Comparison of ENCODE assay signal across 8 cellular contexts in genomic region chr13:44815507-44816074, GRCh38.
DNase-seq lines count a peak whose midpoint lies in the region; ATAC-seq and TF ChIP-seq lines count a peak whose summit lies in the region.

No MANE protein-coding gene starts in this region.

- no peak for TF ChIP-seq CTCF in WTC11 (IDR thresholded peaks at IDR 0.05)

- peak; percentile 66 for ATAC-seq in WTC11
- no peak for ATAC-seq in HG02973 (IDR thresholded peaks at IDR 0.05; ENCODE audit: unreplicated experiment)

- no peaks in the 10 kb centered on the region for H3K36me3 Mint-ChIP-seq in activated naive CD4-positive, alpha-beta T cell treated with anti-CD3 and anti-CD28 coated beads for 36 hours (ENCODE audit: low read depth)
- H3K36me3 Mint-ChIP-seq in activated naive CD4-positive, alpha-beta T cell treated with anti-CD3 and anti-CD28 coated beads, Interleukin-2, amount 10 ng/mL, durations not matched to agents 7 days and 5 days = no peaks in the 10 kb centered on the region
- no peaks in the 10 kb centered on the region for H3K36me3 Mint-ChIP-seq in WTC11

- CTCF ChIA-PET in activated naive CD4-positive, alpha-beta T cell treated with anti-CD3 and anti-CD28 coated beads for 36 hours (lab: Charles Lee) = interaction anchor here (0.6 kb wide), 1 partner anchor 326 kb away, joined by 5 read pairs; no protein-coding TSS in a partner anchor
- CTCF ChIA-PET in activated naive CD4-positive, alpha-beta T cell treated with anti-CD3 and anti-CD28 coated beads, Interleukin-2, amount 10 ng/mL, durations not matched to agents 7 days and 5 days (lab: Charles Lee) = interaction anchor here (1.3 kb wide), 1 partner anchor 332 kb away, joined by 4 read pairs; no protein-coding TSS in a partner anchor
- CTCF ChIA-PET in WTC11 (lab: Charles Lee) = interaction anchor here (1.1 to 1.7 kb wide), 2 partner anchors 77 to 331 kb away, joined by 3 to 4 read pairs; no protein-coding TSS in a partner anchor

- H3K4me3 Mint-ChIP-seq in activated naive CD4-positive, alpha-beta T cell treated with anti-CD3 and anti-CD28 coated beads for 36 hours = no peak overlapping the region
- H3K4me3 Mint-ChIP-seq in activated naive CD4-positive, alpha-beta T cell treated with anti-CD3 and anti-CD28 coated beads, Interleukin-2, amount 10 ng/mL, durations not matched to agents 7 days and 5 days = no peak overlapping the region
- no peak overlapping the region for H3K4me3 Mint-ChIP-seq in WTC11

- peaks cover 20% of the 10 kb centered on the region for H3K4me1 Mint-ChIP-seq in activated naive CD4-positive, alpha-beta T cell treated with anti-CD3 and anti-CD28 coated beads for 36 hours (ENCODE audit: low read depth)
- peaks cover 3% of the 10 kb centered on the region for H3K4me1 Mint-ChIP-seq in activated naive CD4-positive, alpha-beta T cell treated with anti-CD3 and anti-CD28 coated beads, Interleukin-2, amount 10 ng/mL, durations not matched to agents 7 days and 5 days
- H3K4me1 Mint-ChIP-seq in WTC11 = peaks cover 33% of the 10 kb centered on the region

- peaks cover 17% of the 10 kb centered on the region for H3K27me3 Mint-ChIP-seq in activated naive CD4-positive, alpha-beta T cell treated with anti-CD3 and anti-CD28 coated beads for 36 hours (ENCODE audit: low read depth)
- peaks cover 7% of the 10 kb centered on the region for H3K27me3 Mint-ChIP-seq in activated naive CD4-positive, alpha-beta T cell treated with anti-CD3 and anti-CD28 coated beads, Interleukin-2, amount 10 ng/mL, durations not matched to agents 7 days and 5 days
- H3K27me3 Mint-ChIP-seq in WTC11 (ENCODE audit: low read depth) = no peaks in the 10 kb centered on the region

- peak; percentile 66 for DNase-seq in activated naive CD4-positive, alpha-beta T cell treated with anti-CD3 and anti-CD28 coated beads for 36 hours
- no peak for DNase-seq in activated naive CD4-positive, alpha-beta T cell treated with anti-CD3 and anti-CD28 coated beads, Interleukin-2, amount 10 ng/mL, durations not matched to agents 7 days and 5 days
- DNase-seq in WTC11 (ENCODE audit: low spot score) = no peak
- peak; percentile 57 for DNase-seq in iPS-NIHi7 (ENCODE audit: extremely low spot score)
- DNase-seq in ureter (ENCODE audit: low spot score) = peak; percentile 67
- DNase-seq in NCI-H2029 treated with DMSO at 0.1 percent for 48 hours (lab: John Stamatoyannopoulos, UW) = no peak
- no peak for DNase-seq in DMS79 (lab: John Stamatoyannopoulos, UW)

- POLR2A ChIA-PET in WTC11 (lab: Charles Lee) = no interaction called here

- no peaks in the 10 kb centered on the region for H3K9me3 Mint-ChIP-seq in activated naive CD4-positive, alpha-beta T cell treated with anti-CD3 and anti-CD28 coated beads for 36 hours
- H3K9me3 Mint-ChIP-seq in activated naive CD4-positive, alpha-beta T cell treated with anti-CD3 and anti-CD28 coated beads, Interleukin-2, amount 10 ng/mL, durations not matched to agents 7 days and 5 days = no peaks in the 10 kb centered on the region
- H3K9me3 Mint-ChIP-seq in WTC11 = no peaks in the 10 kb centered on the region

- H3K27ac Mint-ChIP-seq in activated naive CD4-positive, alpha-beta T cell treated with anti-CD3 and anti-CD28 coated beads for 36 hours = no peak overlapping the region
- H3K27ac Mint-ChIP-seq in activated naive CD4-positive, alpha-beta T cell treated with anti-CD3 and anti-CD28 coated beads, Interleukin-2, amount 10 ng/mL, durations not matched to agents 7 days and 5 days = no peak overlapping the region
- no peak overlapping the region; the same call in 1 of the 2 replicates for H3K27ac Mint-ChIP-seq in WTC11

- intact Hi-C loops in activated naive CD4-positive, alpha-beta T cell treated with anti-CD3 and anti-CD28 coated beads for 36 hours (cut with micrococcal nuclease) = loop anchor here (5.0 kb wide), 1 partner anchor 103 kb away; no protein-coding TSS in a partner anchor

TF ChIP-seq in WTC11, 78 proteins besides CTCF, POLR2A, EP300 and RAD21:
- peak; percentile 29; the same call in 1 of the 2 replicates for TF ChIP-seq GABPB1 (CRISPR knock-in tag; IDR thresholded peaks at IDR 0.05)
- TF ChIP-seq NFYB (CRISPR knock-in tag; conservative IDR thresholded peaks at IDR 0.05; ENCODE audit: low read depth) = no peak

Comparison
In these comparisons a context has a peak if more than half of its experiments do, and no peak if none do; other contexts are left out.
1. DNase-seq: peak in activated naive CD4-positive, alpha-beta T cell treated with anti-CD3 and anti-CD28 coated beads for 36 hours (single experiment), iPS-NIHi7 (single experiment) and ureter (single experiment); none in activated naive CD4-positive, alpha-beta T cell treated with anti-CD3 and anti-CD28 coated beads, Interleukin-2, amount 10 ng/mL, durations not matched to agents 7 days and 5 days (single experiment), WTC11 (single experiment), NCI-H2029 treated with DMSO at 0.1 percent for 48 hours (single experiment) and DMS79 (single experiment).